21 cellular contexts compared by ENCODE assay signal in genomic region chr7:37180828-37181549, GRCh38.
"Had no signal": no experiment of that assay in that cellular context is flagged by ENCODE, and none has a peak within 500 bp of the region (broad histone marks: within the 10 kb centered on the region; RNA-seq: fewer than 3 reads in every experiment).

No MANE protein-coding gene starts in this region.

- H3K27ac Mint-ChIP-seq: activated CD4-positive, alpha-beta memory T cell treated with anti-CD3 and anti-CD28 coated beads, Interleukin-2, amount 10 ng/mL, durations not matched to agents 7 days and 5 days; activated naive CD4-positive, alpha-beta T cell treated with anti-CD3 and anti-CD28 coated beads for 36 hours; dendritic cell treated with granulocyte-macrophage colony-stimulating factor and Interleukin-4, amounts not matched to agents 40 ng/mL and 50 ng/mL, for 4 days had no signal

- H3K9me3 Mint-ChIP-seq: activated CD4-positive, alpha-beta memory T cell treated with anti-CD3 and anti-CD28 coated beads, Interleukin-2, amount 10 ng/mL, durations not matched to agents 7 days and 5 days; activated naive CD4-positive, alpha-beta T cell treated with anti-CD3 and anti-CD28 coated beads for 36 hours; activated T-cell treated with anti-CD3 and anti-CD28 coated beads, Interleukin-2, amount 50 U/mL, for 72 hours; dendritic cell treated with granulocyte-macrophage colony-stimulating factor and Interleukin-4, amounts not matched to agents 40 ng/mL and 50 ng/mL, for 4 days; naive B cell had no signal

- H3K27ac ChIP-seq: left lung, testis, uterus had no signal

- H3K4me3 Mint-ChIP-seq: activated CD4-positive, alpha-beta memory T cell treated with anti-CD3 and anti-CD28 coated beads, Interleukin-2, amount 10 ng/mL, durations not matched to agents 7 days and 5 days; activated naive CD4-positive, alpha-beta T cell treated with anti-CD3 and anti-CD28 coated beads for 36 hours; activated T-cell treated with anti-CD3 and anti-CD28 coated beads, Interleukin-2, amount 50 U/mL, for 72 hours; dendritic cell treated with granulocyte-macrophage colony-stimulating factor and Interleukin-4, amounts not matched to agents 40 ng/mL and 50 ng/mL, for 4 days; naive B cell had no signal

- H3K27me3 Mint-ChIP-seq: activated CD4-positive, alpha-beta memory T cell treated with anti-CD3 and anti-CD28 coated beads, Interleukin-2, amount 10 ng/mL, durations not matched to agents 7 days and 5 days; dendritic cell treated with granulocyte-macrophage colony-stimulating factor and Interleukin-4, amounts not matched to agents 40 ng/mL and 50 ng/mL, for 4 days; naive B cell had no signal

- H3K36me3 ChIP-seq: left lung, uterus had no signal

- DNase-seq: activated CD4-positive, alpha-beta memory T cell treated with anti-CD3 and anti-CD28 coated beads, Interleukin-2, amount 10 ng/mL, durations not matched to agents 7 days and 5 days; activated CD4-positive, alpha-beta T cell treated with anti-CD3 and anti-CD28 coated beads for 4 hours; activated CD4-positive, CD25-positive, alpha-beta regulatory T cell; activated effector memory CD4-positive, alpha-beta T cell treated with Interleukin-2 at 50 U/mL for 16 hours; activated naive CD4-positive, alpha-beta T cell treated with anti-CD3 and anti-CD28 coated beads for 36 hours; activated T-cell treated with anti-CD3 and anti-CD28 coated beads, Interleukin-2, amount 50 U/mL, for 72 hours; effector CD4-positive, alpha-beta T cell; erythroblast; foreskin fibroblast; heart right ventricle; left lung; naive B cell; occipital lobe; posterior cingulate gyrus; stimulated activated CD4-positive, alpha-beta T cell treated with anti-CD3 and anti-CD28 coated beads, Interleukin-2, amount 100 ng/mL, for 48 hours; stimulated activated naive CD4-positive, alpha-beta T cell; testis; trophoblast cell; uterus had no signal

- H3K9me3 ChIP-seq: heart right ventricle, left lung, testis, uterus had no signal

- H3K4me1 ChIP-seq: uterus had no signal

- H3K4me3 ChIP-seq: heart right ventricle, left lung, lung, testis, uterus had no signal

- H3K27me3 ChIP-seq: heart right ventricle, left lung, testis, uterus had no signal
